20 cellular contexts compared by ENCODE assay signal in genomic region chr2:127706215-127706990, GRCh38. TPM values are rescaled to one million over a fixed set of nuclear protein-coding genes. Genes with fewer than 3 reads are reported as not detected.
DNase-seq lines count a peak whose midpoint lies in the region; ATAC-seq and TF ChIP-seq lines count a peak whose summit lies in the region.
"Had no signal": no experiment of that assay in that cellular context is flagged by ENCODE, and none has a peak within 500 bp of the region (broad histone marks: within the 10 kb centered on the region; RNA-seq: fewer than 3 reads in every experiment).

No MANE protein-coding gene starts in this region.

- 79 to 89% methylated on average over 11 to 12 of the region's 14 CpGs for WGBS in esophagus squamous epithelium, 2 donors

- H3K9me3 Mint-ChIP-seq in activated T-cell treated with anti-CD3 and anti-CD28 coated beads, Interleukin-2, amount 50 U/mL, for 24 hours = no peaks in the 10 kb centered on the region
- H3K9me3 Mint-ChIP-seq in stimulated activated effector memory CD8-positive, alpha-beta T cell treated with anti-CD3 and anti-CD28 coated beads, Interleukin-12 subunit alpha, Interleukin-12 subunit beta, amount 100 ng/mL, for 72 hours = no peaks in the 10 kb centered on the region
- H3K9me3 Mint-ChIP-seq: memory B cell; T-helper 1 cell treated with Interleukin-12 subunit alpha and Interleukin-12 subunit beta and Interleukin-4 antibody, amounts not matched to agents 30 μg/mL and 1 μg/mL, for 36 hours had no signal

- peaks cover 20 to 61% (median 21%) of the 10 kb centered on the region in 3 donors for H3K36me3 ChIP-seq in esophagus squamous epithelium

- H3K27ac Mint-ChIP-seq in activated T-cell treated with anti-CD3 and anti-CD28 coated beads, Interleukin-2, amount 50 U/mL, for 24 hours = peak overlapping the region; percentile 51
- peak overlapping the region; percentile 78 for H3K27ac Mint-ChIP-seq in stimulated activated effector memory CD8-positive, alpha-beta T cell treated with anti-CD3 and anti-CD28 coated beads, Interleukin-12 subunit alpha, Interleukin-12 subunit beta, amount 100 ng/mL, for 72 hours
- H3K27ac Mint-ChIP-seq: memory B cell; T-helper 1 cell treated with Interleukin-12 subunit alpha and Interleukin-12 subunit beta and Interleukin-4 antibody, amounts not matched to agents 30 μg/mL and 1 μg/mL, for 36 hours had no signal

- no peak for ATAC-seq in stimulated activated effector memory CD8-positive, alpha-beta T cell treated with anti-CD3 and anti-CD28 coated beads, Interleukin-12 subunit alpha, Interleukin-12 subunit beta, amount 100 ng/mL, for 72 hours
- no peak for ATAC-seq in HG02973 (IDR thresholded peaks at IDR 0.05; ENCODE audit: unreplicated experiment)
- ATAC-seq: A549, upper lobe of right lung had no signal

- POLR2A ChIA-PET in RWPE1 (lab: Yijun Ruan, JAX; ENCODE audit: low non-redundant PET) = no interaction called here

- peaks cover 36% of the 10 kb centered on the region for H3K4me1 Mint-ChIP-seq in activated T-cell treated with anti-CD3 and anti-CD28 coated beads, Interleukin-2, amount 50 U/mL, for 24 hours (ENCODE audit: low read depth)
- peaks cover 14% of the 10 kb centered on the region for H3K4me1 Mint-ChIP-seq in stimulated activated effector memory CD8-positive, alpha-beta T cell treated with anti-CD3 and anti-CD28 coated beads, Interleukin-12 subunit alpha, Interleukin-12 subunit beta, amount 100 ng/mL, for 72 hours

- TF ChIP-seq CTCF in RWPE1 (conservative IDR thresholded peaks at IDR 0.05; ENCODE audit: low read depth) = no peak
- TF ChIP-seq CTCF in esophagus squamous epithelium (IDR thresholded peaks at IDR 0.05) = no peak

- H3K27me3 ChIP-seq in esophagus squamous epithelium = no peaks in the 10 kb centered on the region
- H3K27me3 ChIP-seq: upper lobe of right lung had no signal

- CTCF ChIA-PET in RWPE1 (lab: Yijun Ruan, JAX) = interaction anchor here (0.7 kb wide), 1 partner anchor 81 kb away, joined by 6 read pairs; no protein-coding TSS in a partner anchor

- DNase-seq in activated T-cell treated with anti-CD3 and anti-CD28 coated beads, Interleukin-2, amount 50 U/mL, for 24 hours = no peak
- no peak for DNase-seq in activated T-cell treated with anti-CD3 and anti-CD28 coated beads, Interleukin-2, amount 50 U/mL, for 48 hours
- DNase-seq in RWPE1 (ENCODE audit: low spot score) (no peak), esophagus squamous epithelium (lab: John Stamatoyannopoulos, UW) (no peak), NK-92 (lab: John Stamatoyannopoulos, UW; ENCODE audit: unreplicated experiment) (no peak), GM03348 (ENCODE audit: low spot score) (no peak)
- no peak for DNase-seq in stimulated activated effector memory CD8-positive, alpha-beta T cell treated with anti-CD3 and anti-CD28 coated beads, Interleukin-12 subunit alpha, Interleukin-12 subunit beta, amount 100 ng/mL, for 72 hours (ENCODE audit: low spot score in 2 of 2)
- DNase-seq: activated CD4-positive, CD25-positive, alpha-beta regulatory T cell; activated CD8-positive, alpha-beta memory T cell treated with anti-CD3 and anti-CD28 coated beads, Interleukin-2, amount 50 U/mL, for 48 hours; activated naive CD4-positive, alpha-beta T cell treated with anti-CD3 and anti-CD28 coated beads, Interleukin-2, amount 50 U/mL, for 16 hours; DMS79 treated with DMSO at 0.1 percent for 48 hours; HCEC 1CT; head of caudate nucleus; Right ventricle myocardium superior; stimulated activated naive CD4-positive, alpha-beta T cell treated with Interleukin-2 at 50 U/mL for 16 hours; upper lobe of right lung had no signal

- H3K4me3 ChIP-seq in esophagus squamous epithelium = no peak overlapping the region
- H3K4me3 ChIP-seq: A549, upper lobe of right lung had no signal

- peaks cover 88% of the 10 kb centered on the region for H3K36me3 Mint-ChIP-seq in activated T-cell treated with anti-CD3 and anti-CD28 coated beads, Interleukin-2, amount 50 U/mL, for 24 hours (ENCODE audit: low read depth)
- H3K36me3 Mint-ChIP-seq in stimulated activated effector memory CD8-positive, alpha-beta T cell treated with anti-CD3 and anti-CD28 coated beads, Interleukin-12 subunit alpha, Interleukin-12 subunit beta, amount 100 ng/mL, for 72 hours = peaks cover 84% of the 10 kb centered on the region

- intact Hi-C loops in esophagus squamous epithelium (cut with DNase I) = no loop called here

- no peaks in the 10 kb centered on the region for H3K9me3 ChIP-seq in esophagus squamous epithelium
- H3K9me3 ChIP-seq: A549, upper lobe of right lung had no signal

- H3K27ac ChIP-seq in RWPE1 = peak overlapping the region; percentile 43
- H3K27ac ChIP-seq in esophagus squamous epithelium = peak overlapping the region in 3 of 4 donors; percentile 5 to 45 (median 27)
- H3K27ac ChIP-seq: upper lobe of right lung had no signal

- no peaks in the 10 kb centered on the region for H3K27me3 Mint-ChIP-seq in activated T-cell treated with anti-CD3 and anti-CD28 coated beads, Interleukin-2, amount 50 U/mL, for 24 hours
- H3K27me3 Mint-ChIP-seq: memory B cell had no signal

- peaks cover 6 to 54% (median 28%) of the 10 kb centered on the region in 3 donors for H3K4me1 ChIP-seq in esophagus squamous epithelium

- no peak for TF ChIP-seq POLR2A in esophagus squamous epithelium (IDR thresholded peaks at IDR 0.05)

- H3K4me3 Mint-ChIP-seq in activated T-cell treated with anti-CD3 and anti-CD28 coated beads, Interleukin-2, amount 50 U/mL, for 24 hours = no peak overlapping the region
- H3K4me3 Mint-ChIP-seq in stimulated activated effector memory CD8-positive, alpha-beta T cell treated with anti-CD3 and anti-CD28 coated beads, Interleukin-12 subunit alpha, Interleukin-12 subunit beta, amount 100 ng/mL, for 72 hours = no peak overlapping the region
- H3K4me3 Mint-ChIP-seq: memory B cell; T-helper 1 cell treated with Interleukin-12 subunit alpha and Interleukin-12 subunit beta and Interleukin-4 antibody, amounts not matched to agents 30 μg/mL and 1 μg/mL, for 36 hours had no signal

RNA-seq across cellular contexts. Expression of gene SFT2D3, which starts 5.1 kb away (rescaled TPM):
- total RNA-seq in esophagus squamous epithelium = 10 to 100 TPM in 1 of 4 donors, 1 to 10 TPM in 3; 3.3 to 10.5 (median 5.9) TPM

RNA-seq across cellular contexts. Expression of gene LIMS2, which starts 31.1 kb away (rescaled TPM):
- 10 to 100 TPM in 1 of 4 donors, 1 to 10 TPM in 3; 2.4 to 29.6 (median 5.9) TPM for total RNA-seq in esophagus squamous epithelium
